12 cellular contexts compared by ENCODE assay signal in the genomic region with DNA sequence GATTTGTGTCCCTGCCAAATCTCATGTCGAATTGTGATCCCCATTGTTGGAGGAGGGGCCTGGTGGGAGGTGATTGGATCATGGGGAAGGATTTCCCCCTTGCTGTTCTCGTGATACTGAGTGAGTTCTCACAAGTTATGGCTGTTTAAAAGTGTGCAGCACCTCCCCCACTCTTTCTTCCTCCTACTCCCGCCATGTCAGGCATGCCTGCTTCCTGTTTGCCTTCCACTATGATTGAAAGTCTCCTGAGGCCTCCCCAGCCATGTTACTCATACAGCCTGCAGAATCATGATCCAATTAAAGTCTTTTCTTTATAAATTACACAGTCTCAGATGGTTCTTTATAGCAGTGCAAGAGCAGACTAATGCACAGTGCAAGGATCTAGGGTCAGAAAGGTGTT.
A peak's percentile ranks its signal among the peaks of the same experiment; 100 is the strongest.
DNase-seq lines count a peak whose midpoint lies in the region; TF ChIP-seq lines count a peak whose summit lies in the region.
"Had no signal": no experiment of that assay in that cellular context is flagged by ENCODE, and none has a peak within 500 bp of the region (broad histone marks: within the 10 kb centered on the region; RNA-seq: fewer than 3 reads in every experiment).

No MANE protein-coding gene starts in this region.

- peak overlapping the region; percentile 20 for H3K27ac Mint-ChIP-seq in activated naive CD4-positive, alpha-beta T cell treated with anti-CD3 and anti-CD28 coated beads, Interleukin-2, amount 10 ng/mL, durations not matched to agents 7 days and 5 days
- H3K27ac Mint-ChIP-seq: stimulated activated effector memory CD8-positive, alpha-beta T cell treated with anti-CD3 and anti-CD28 coated beads, Interleukin-12 subunit alpha, Interleukin-12 subunit beta, amount 100 ng/mL, for 72 hours had no signal

- H3K36me3 Mint-ChIP-seq in activated naive CD4-positive, alpha-beta T cell treated with anti-CD3 and anti-CD28 coated beads, Interleukin-2, amount 10 ng/mL, durations not matched to agents 7 days and 5 days, result peaks cover 32% of the 10 kb centered on the region
- H3K36me3 Mint-ChIP-seq: stimulated activated effector memory CD8-positive, alpha-beta T cell treated with anti-CD3 and anti-CD28 coated beads, Interleukin-12 subunit alpha, Interleukin-12 subunit beta, amount 100 ng/mL, for 72 hours had no signal

- H3K4me3 ChIP-seq in left ventricle myocardium inferior, result no peak overlapping the region
- H3K4me3 ChIP-seq in tibial nerve, result no peak overlapping the region
- H3K4me3 ChIP-seq in WERI-Rb-1 (ENCODE audit: low read depth, low read length), result no peak overlapping the region
- H3K4me3 ChIP-seq: cardiac muscle cell had no signal

- CTCF ChIA-PET in activated naive CD4-positive, alpha-beta T cell treated with anti-CD3 and anti-CD28 coated beads, Interleukin-2, amount 10 ng/mL, durations not matched to agents 7 days and 5 days (lab: Charles Lee), result no interaction called here

- H3K27ac ChIP-seq in left ventricle myocardium inferior (replicated peaks) (peak overlapping the region; percentile 66), tibial nerve (peak overlapping the region in 3 of 4 donors; percentile 4 to 26 (median 19)), WERI-Rb-1 (no peak overlapping the region)
- H3K27ac ChIP-seq: cardiac muscle cell had no signal

- peaks cover 50% of the 10 kb centered on the region for H3K4me1 Mint-ChIP-seq in activated naive CD4-positive, alpha-beta T cell treated with anti-CD3 and anti-CD28 coated beads, Interleukin-2, amount 10 ng/mL, durations not matched to agents 7 days and 5 days

- peaks cover 4% of the 10 kb centered on the region for H3K36me3 ChIP-seq in left ventricle myocardium inferior
- H3K36me3 ChIP-seq in tibial nerve, result no peaks in the 10 kb centered on the region
- no peaks in the 10 kb centered on the region for H3K36me3 ChIP-seq in WERI-Rb-1
- H3K36me3 ChIP-seq: BE2C, cardiac muscle cell had no signal

- no peak for DNase-seq in activated naive CD4-positive, alpha-beta T cell treated with anti-CD3 and anti-CD28 coated beads, Interleukin-2, amount 10 ng/mL, durations not matched to agents 7 days and 5 days
- no peak for DNase-seq in activated naive CD4-positive, alpha-beta T cell (lab: John Stamatoyannopoulos, UW)
- peak; percentile 13 for DNase-seq in activated naive CD4-positive, alpha-beta T cell treated with anti-CD3 and anti-CD28 coated beads, Interleukin-2, amount 50 U/mL, for 16 hours
- DNase-seq in left ventricle myocardium inferior (no peak), tibial nerve (ENCODE audit: low spot score in 2 of 2) (no peak), NCI-H2227 treated with DMSO at 0.1 percent for 48 hours (lab: John Stamatoyannopoulos, UW) (no peak), WERI-Rb-1 (no peak), GM13976 (ENCODE audit: low spot score) (no peak)
- DNase-seq: BE2C, NCI-H2171 had no signal

- no peak for TF ChIP-seq EP300 in tibial nerve (IDR thresholded peaks at IDR 0.05)

- intact Hi-C loops in left ventricle myocardium inferior (cut with micrococcal nuclease), result no loop called here

- WGBS in tibial nerve, 2 donors, result 40 to 41% methylated on average over 3 of the region's 3 CpGs

- H3K4me3 Mint-ChIP-seq in activated naive CD4-positive, alpha-beta T cell treated with anti-CD3 and anti-CD28 coated beads, Interleukin-2, amount 10 ng/mL, durations not matched to agents 7 days and 5 days, result no peak overlapping the region
- H3K4me3 Mint-ChIP-seq: stimulated activated effector memory CD8-positive, alpha-beta T cell treated with anti-CD3 and anti-CD28 coated beads, Interleukin-12 subunit alpha, Interleukin-12 subunit beta, amount 100 ng/mL, for 72 hours had no signal

- H3K27me3 ChIP-seq in left ventricle myocardium inferior (ENCODE audit: low read depth) (no peaks in the 10 kb centered on the region), tibial nerve (no peaks in the 10 kb centered on the region), WERI-Rb-1 (ENCODE audit: insufficient read depth, low read depth, severe bottlenecking) (no peaks in the 10 kb centered on the region)
- H3K27me3 ChIP-seq: BE2C, cardiac muscle cell had no signal

- no peaks in the 10 kb centered on the region for H3K27me3 Mint-ChIP-seq in activated naive CD4-positive, alpha-beta T cell treated with anti-CD3 and anti-CD28 coated beads, Interleukin-2, amount 10 ng/mL, durations not matched to agents 7 days and 5 days

- no peak for TF ChIP-seq CTCF in left ventricle myocardium inferior (IDR thresholded peaks at IDR 0.05; ENCODE audit: borderline replicate concordance)
- TF ChIP-seq CTCF in tibial nerve (IDR thresholded peaks at IDR 0.05), result no peak
- no peak for TF ChIP-seq CTCF in WERI-Rb-1 (IDR thresholded peaks at IDR 0.05; ENCODE audit: low read depth, low read length)
- no peak for TF ChIP-seq CTCF in GM13976 (IDR thresholded peaks at IDR 0.05; ENCODE audit: borderline replicate concordance, control extremely low read depth, extremely low read depth, insufficient read depth, missing control alignments)

- H3K9me3 Mint-ChIP-seq in activated naive CD4-positive, alpha-beta T cell treated with anti-CD3 and anti-CD28 coated beads, Interleukin-2, amount 10 ng/mL, durations not matched to agents 7 days and 5 days, result peaks cover 15% of the 10 kb centered on the region

- H3K9me3 ChIP-seq in left ventricle myocardium inferior (replicated peaks), result no peaks in the 10 kb centered on the region
- H3K9me3 ChIP-seq in tibial nerve, result no peaks in the 10 kb centered on the region
- H3K9me3 ChIP-seq in WERI-Rb-1 (ENCODE audit: severe bottlenecking), result no peaks in the 10 kb centered on the region
- H3K9me3 ChIP-seq: BE2C had no signal

- TF ChIP-seq POLR2A in tibial nerve (IDR thresholded peaks at IDR 0.05), result no peak

- H3K4me1 ChIP-seq in left ventricle myocardium inferior (peaks cover 72% of the 10 kb centered on the region), tibial nerve (peaks cover 0 to 60% (median 7%) of the 10 kb centered on the region in 4 donors)
- H3K4me1 ChIP-seq: BE2C had no signal

- in situ Hi-C loops in GM13976 (cut with MboI; ENCODE audit: low sequenced_read_pairs, unreplicated experiment), result no loop called here
